ENCODE assay signal across 9 cellular contexts in genomic region chr5:1167728-1168709, GRCh38. TPM values are rescaled to one million over a fixed set of nuclear protein-coding genes. Genes with fewer than 3 reads are reported as not detected.
A peak's percentile ranks its signal among the peaks of the same experiment; 100 is the strongest.
DNase-seq lines count a peak whose midpoint lies in the region; ATAC-seq, FAIRE-seq and TF ChIP-seq lines count a peak whose summit lies in the region.
"Had no signal": no experiment of that assay in that cellular context is flagged by ENCODE, and none has a peak within 500 bp of the region (broad histone marks: within the 10 kb centered on the region; RNA-seq: fewer than 3 reads in every experiment).

No MANE protein-coding gene starts in this region.

- WGBS in pancreas, 2 donors = 9 to 13% methylated on average over 28 of the region's 28 CpGs
- WGBS in upper lobe of left lung, 2 donors = 12 to 27% methylated on average over 18 to 28 of the region's 28 CpGs

- intact Hi-C loops in Calu3 (cut with micrococcal nuclease; ENCODE audit: unreplicated experiment) (loop anchor here (1.0 to 5.0 kb wide), 3 partner anchors 156 to 477 kb away; no protein-coding TSS in a partner anchor), pancreas (cut with DNase I) (loop anchor here in 1 of 3 donors (10.0 kb wide), 1 partner anchor 477 kb away; no protein-coding TSS in a partner anchor)

- peaks cover 48% of the 10 kb centered on the region for H3K27me3 Mint-ChIP-seq in Calu3 (ENCODE audit: unreplicated experiment)
- H3K27me3 Mint-ChIP-seq in activated naive CD4-positive, alpha-beta T cell treated with anti-CD3 and anti-CD28 coated beads, Interleukin-2, amount 10 ng/mL, durations not matched to agents 7 days and 5 days = peaks cover 33% of the 10 kb centered on the region

- H3K27ac ChIP-seq in pancreas = no peak overlapping the region
- H3K27ac ChIP-seq in upper lobe of left lung = no peak overlapping the region

- no peaks in the 10 kb centered on the region for H3K9me3 Mint-ChIP-seq in Calu3 (ENCODE audit: low read depth, unreplicated experiment)
- H3K9me3 Mint-ChIP-seq in activated naive CD4-positive, alpha-beta T cell treated with anti-CD3 and anti-CD28 coated beads, Interleukin-2, amount 10 ng/mL, durations not matched to agents 7 days and 5 days = no peaks in the 10 kb centered on the region

- H3K4me3 ChIP-seq in pancreas = peak overlapping the region in 1 of 4 donors; percentile 28
- H3K4me3 ChIP-seq in upper lobe of left lung = no peak overlapping the region

- peak; percentile 75 for ATAC-seq in GM21723 (IDR thresholded peaks at IDR 0.05; ENCODE audit: unreplicated experiment)
- ATAC-seq in pancreas = peak; percentile 84 to 96 (median 94)
- ATAC-seq in upper lobe of left lung (ENCODE audit: low FRiP score in 2 of 2) = peak; percentile 62 to 78

- H3K4me1 ChIP-seq in pancreas (peaks cover 0 to 8% (median 4%) of the 10 kb centered on the region in 3 donors), upper lobe of left lung (peaks cover 6 to 22% (median 12%) of the 10 kb centered on the region in 4 donors)

- DNase-seq in Calu3 (peak; percentile 84), LoVo (ENCODE audit: low spot score) (peak; percentile 85), SK-MEL-5 (ENCODE audit: low read depth, low spot score) (peak; percentile 86), glomerular endothelial cell (ENCODE audit: extremely low read depth, low read depth, low spot score) (peak; percentile 37), pancreas (peak; percentile 69 to 83 (median 76)), upper lobe of left lung (peak; percentile 72 to 81)
- DNase-seq in activated naive CD4-positive, alpha-beta T cell treated with anti-CD3 and anti-CD28 coated beads, Interleukin-2, amount 10 ng/mL, durations not matched to agents 7 days and 5 days = peak; percentile 83

- FAIRE-seq in pancreas (lab: Jason Lieb, UNC) = no peak
- FAIRE-seq: colon had no signal

- H3K4me1 Mint-ChIP-seq in Calu3 (ENCODE audit: low read depth, unreplicated experiment) = peaks cover 21% of the 10 kb centered on the region
- H3K4me1 Mint-ChIP-seq in activated naive CD4-positive, alpha-beta T cell treated with anti-CD3 and anti-CD28 coated beads, Interleukin-2, amount 10 ng/mL, durations not matched to agents 7 days and 5 days = peaks cover 14% of the 10 kb centered on the region

- peak; percentile 84 for TF ChIP-seq CTCF in Calu3 (IDR thresholded peaks at IDR 0.05; ENCODE audit: unreplicated experiment)
- peak; percentile 45 to 68 (median 50) for TF ChIP-seq CTCF in pancreas (IDR thresholded peaks at IDR 0.05)
- peak; percentile 62 to 80 (median 72) for TF ChIP-seq CTCF in upper lobe of left lung (IDR thresholded peaks at IDR 0.05)

- TF ChIP-seq POLR2A in upper lobe of left lung (IDR thresholded peaks at IDR 0.05) = no peak

- H3K27me3 ChIP-seq in pancreas (no peaks in the 10 kb centered on the region), upper lobe of left lung (no peaks in the 10 kb centered on the region)

- H3K36me3 Mint-ChIP-seq in Calu3 (ENCODE audit: insufficient read depth, unreplicated experiment) = peaks cover 6% of the 10 kb centered on the region
- H3K36me3 Mint-ChIP-seq in activated naive CD4-positive, alpha-beta T cell treated with anti-CD3 and anti-CD28 coated beads, Interleukin-2, amount 10 ng/mL, durations not matched to agents 7 days and 5 days = no peaks in the 10 kb centered on the region

- no peak for TF ChIP-seq EP300 in upper lobe of left lung (IDR thresholded peaks at IDR 0.05)

- peak overlapping the region; percentile 20 for H3K27ac Mint-ChIP-seq in Calu3 (ENCODE audit: unreplicated experiment)
- H3K27ac Mint-ChIP-seq in activated naive CD4-positive, alpha-beta T cell treated with anti-CD3 and anti-CD28 coated beads, Interleukin-2, amount 10 ng/mL, durations not matched to agents 7 days and 5 days = no peak overlapping the region

- CTCF ChIA-PET in Calu3 (lab: Charles Lee) = interaction anchor here (0.7 to 1.5 kb wide), 9 partner anchors 29 to 477 kb away, joined by 3 to 9 read pairs (median 4); no protein-coding TSS in a partner anchor
- CTCF ChIA-PET in activated naive CD4-positive, alpha-beta T cell treated with anti-CD3 and anti-CD28 coated beads, Interleukin-2, amount 10 ng/mL, durations not matched to agents 7 days and 5 days (lab: Charles Lee) = interaction anchor here (0.7 to 3.4 kb wide), 15 partner anchors 9 to 487 kb away, joined by 3 to 38 read pairs (median 4); no protein-coding TSS in a partner anchor

- H3K36me3 ChIP-seq in pancreas (no peaks in the 10 kb centered on the region), upper lobe of left lung (no peaks in the 10 kb centered on the region)

- BruUV-seq in Calu3 (replicated peaks; lab: Mats Ljungman, UMichigan) = no TSS peak

- in situ Hi-C loops in SK-MEL-5 (cut with HindIII; ENCODE audit: low pct_unique_long_range_greater_than_20kb, low sequenced_read_pairs) = loop anchor here (25.0 kb wide), 1 partner anchor 231 kb away; no protein-coding TSS in a partner anchor

- H3K4me3 Mint-ChIP-seq in Calu3 (ENCODE audit: low read depth, unreplicated experiment) = peak overlapping the region; percentile 70
- H3K4me3 Mint-ChIP-seq in activated naive CD4-positive, alpha-beta T cell treated with anti-CD3 and anti-CD28 coated beads, Interleukin-2, amount 10 ng/mL, durations not matched to agents 7 days and 5 days = peak overlapping the region; percentile 22

- H3K9me3 ChIP-seq in pancreas (no peaks in the 10 kb centered on the region), upper lobe of left lung (no peaks in the 10 kb centered on the region)

RNA-seq across cellular contexts. Expression of gene SLC6A19, which starts 33.4 kb away (rescaled TPM):
- total RNA-seq in Calu3 (2022) = not detected in 2 replicates
- not detected in 2 replicates for total RNA-seq in SK-MEL-5 (2014; rRNA removed; shearing (Covaris generic))
- not detected in 2 replicates for polyA plus RNA-seq in SK-MEL-5 (2015; cell fraction: cytosol; rRNA removed)
- not detected in 2 replicates for polyA plus RNA-seq in SK-MEL-5 (2015; cell fraction: nucleus; rRNA removed)
- not detected in 2 replicates for total RNA-seq in glomerular endothelial cell
- under 1 TPM; 0.08 to 0.37 (median 0.23) TPM for total RNA-seq in pancreas
- polyA plus RNA-seq in pancreas = 1 to 10 TPM; 1.1 to 3.9 TPM
- total RNA-seq in upper lobe of left lung = under 1 TPM in 2 of 6 donors, not detected in 4; 0.03 to 0.06 TPM

RNA-seq across cellular contexts. Expression of gene SLC12A7, which starts 56.2 kb away (rescaled TPM):
- 82.3 and 90.5 TPM in 2 replicates for total RNA-seq in Calu3 (2022)
- 11.6 and 12.1 TPM in 2 replicates for total RNA-seq in SK-MEL-5 (2014; rRNA removed; shearing (Covaris generic))
- 29.5 and 31.4 TPM in 2 replicates for polyA plus RNA-seq in SK-MEL-5 (2015; cell fraction: cytosol; rRNA removed)
- polyA plus RNA-seq in SK-MEL-5 (2015; cell fraction: nucleus; rRNA removed) = 114 and 127 TPM in 2 replicates
- total RNA-seq in glomerular endothelial cell = 30.4 and 49.8 TPM in 2 replicates
- total RNA-seq in pancreas = 10 to 100 TPM; 17.4 to 56.5 (median 32.1) TPM
- polyA plus RNA-seq in pancreas = 10 to 100 TPM; 40.0 to 44.9 TPM
- total RNA-seq in upper lobe of left lung = 100 to 1,000 TPM in 1 of 6 donors, 10 to 100 TPM in 5; 31.3 to 138 (median 48.5) TPM

RNA-seq across cellular contexts. Expression of gene SLC6A18, which starts 57.2 kb away (rescaled TPM):
- total RNA-seq in Calu3 (2022) = not detected in 2 replicates
- total RNA-seq in SK-MEL-5 (2014; rRNA removed; shearing (Covaris generic)) = not detected in 2 replicates
- polyA plus RNA-seq in SK-MEL-5 (2015; cell fraction: cytosol; rRNA removed) = not detected in 2 replicates
- polyA plus RNA-seq in SK-MEL-5 (2015; cell fraction: nucleus; rRNA removed) = not detected in 2 replicates
- total RNA-seq in glomerular endothelial cell = not detected in 2 replicates
- total RNA-seq in pancreas = not detected
- polyA plus RNA-seq in pancreas = under 1 TPM in 1 of 2 donors, not detected in 1; 0.14 TPM
- total RNA-seq in upper lobe of left lung = not detected
